ENCODE assay signal across 26 cellular contexts in the genomic region with DNA sequence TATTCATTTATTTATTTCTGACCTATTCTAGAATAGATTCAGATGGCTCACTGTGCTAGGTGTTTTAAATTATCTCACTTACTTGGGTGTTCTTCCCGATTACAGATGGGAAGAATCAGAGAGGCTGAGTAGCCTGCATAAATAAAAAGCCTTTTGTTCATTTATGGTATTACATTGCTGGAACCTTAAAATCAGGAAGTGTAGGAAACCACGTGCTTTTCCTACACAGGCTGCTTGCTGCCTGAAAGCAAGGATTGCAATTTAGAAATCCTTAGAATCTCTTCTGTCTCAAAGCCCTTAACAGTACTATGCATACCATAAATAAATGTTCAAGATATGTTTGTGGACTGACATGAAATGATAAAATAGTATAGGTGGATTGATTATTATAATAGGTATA.
DNase-seq lines count a peak whose midpoint lies in the region; ATAC-seq and TF ChIP-seq lines count a peak whose summit lies in the region.
"Had no signal": no experiment of that assay in that cellular context is flagged by ENCODE, and none has a peak within 500 bp of the region (broad histone marks: within the 10 kb centered on the region; RNA-seq: fewer than 3 reads in every experiment).

No MANE protein-coding gene starts in this region.

- no peaks in the 10 kb centered on the region for H3K9me2 ChIP-seq in MM.1S (replicated peaks; ENCODE audit: insufficient read depth, low read length)

- no peaks in the 10 kb centered on the region for H3K9me3 ChIP-seq in MM.1S (replicated peaks; ENCODE audit: insufficient read depth, low read length)
- H3K9me3 ChIP-seq: left ventricle myocardium inferior, thoracic aorta had no signal

- peaks cover 18% of the 10 kb centered on the region for H3K4me1 ChIP-seq in MM.1S (ENCODE audit: low read length)
- H3K4me1 ChIP-seq: left ventricle myocardium inferior had no signal

- peak; percentile 53 for DNase-seq in COLO829 (ENCODE audit: low spot score)
- DNase-seq in MM.1S: no peak
- peak; percentile 59 for DNase-seq in SIG-M5 treated with dmso at 0.1 percent for 504 hours (lab: John Stamatoyannopoulos, UW; ENCODE audit: unreplicated experiment)
- no peak for DNase-seq in left lobe of liver (ENCODE audit: low spot score)
- DNase-seq in NCI-H1092 treated with DMSO at 0.1 percent for 48 hours (lab: John Stamatoyannopoulos, UW): no peak
- DNase-seq: activated CD4-positive, alpha-beta memory T cell treated with anti-CD3 and anti-CD28 coated beads, Interleukin-2, amount 10 ng/mL, durations not matched to agents 7 days and 5 days; activated CD8-positive, alpha-beta memory T cell treated with anti-CD3 and anti-CD28 coated beads, Interleukin-2, amount 50 U/mL, for 48 hours; activated naive CD4-positive, alpha-beta T cell treated with anti-CD3 and anti-CD28 coated beads, Interleukin-2, amount 50 U/mL, for 16 hours; amniotic stem cell; brain microvascular endothelial cell; CD4-positive, CD25-positive, alpha-beta regulatory T cell; glutamatergic neuron; IMR-90; left ventricle myocardium inferior; naive thymus-derived CD4-positive, alpha-beta T cell; NCI-H1694; NCI-H524 treated with DMSO at 0.1 percent for 48 hours; RPMI8226; stimulated activated naive CD8-positive, alpha-beta T cell treated with anti-CD3 and anti-CD28 coated beads, Interleukin-15, Interleukin-2, amounts not matched to agents 100 U/mL and 50 U/mL, for 24 hours; T1000 had no signal

- H3K79me2 ChIP-seq in MM.1S (ENCODE audit: low read length): no peaks in the 10 kb centered on the region

- H2AFZ ChIP-seq in MM.1S (ENCODE audit: low read length): 0 out of 2 replicates have a peak overlapping the region, but pooled peaks have one; percentile 0

- no peaks in the 10 kb centered on the region for H3K36me3 ChIP-seq in MM.1S (replicated peaks; ENCODE audit: insufficient read depth, low read length)
- H3K36me3 ChIP-seq: brain microvascular endothelial cell, left ventricle myocardium inferior, thoracic aorta had no signal

- peak; percentile 46 for ATAC-seq in left lobe of liver
- ATAC-seq in GM21423 (IDR thresholded peaks at IDR 0.05; ENCODE audit: unreplicated experiment): no peak
- no peak for ATAC-seq in GM21529 (IDR thresholded peaks at IDR 0.05; ENCODE audit: unreplicated experiment)
- ATAC-seq: activated CD4-positive, CD25-positive, alpha-beta regulatory T cell treated with anti-CD3 and anti-CD28 coated beads, Interleukin-2, amount 50 U/mL, for 24 hours; naive thymus-derived CD4-positive, alpha-beta T cell; SK-N-SH treated with all-trans-retinoic acid at 6 μM for 48 hours; stimulated activated naive CD8-positive, alpha-beta T cell treated with anti-CD3 and anti-CD28 coated beads, Interleukin-15, Interleukin-2, amounts not matched to agents 100 U/mL and 50 U/mL, for 24 hours had no signal

- no peaks in the 10 kb centered on the region for H4K20me1 ChIP-seq in MM.1S (ENCODE audit: insufficient read depth, low read length)

- H3K9ac ChIP-seq in MM.1S (ENCODE audit: low read length): no peak overlapping the region

- H3K27me3 ChIP-seq in MM.1S (replicated peaks; ENCODE audit: insufficient read depth, low read length): no peaks in the 10 kb centered on the region

- no peak overlapping the region for H3K4me3 ChIP-seq in MM.1S (ENCODE audit: low read length)
- H3K4me3 ChIP-seq: left ventricle myocardium inferior, thoracic aorta had no signal

- H3F3A ChIP-seq in MM.1S (ENCODE audit: insufficient read depth, low read length): peaks cover 5% of the 10 kb centered on the region; the same call in 1 of the 2 replicates

- no peak for TF ChIP-seq CTCF in MM.1S (IDR thresholded peaks at IDR 0.05; ENCODE audit: low read length)

- no peak overlapping the region for H3K4me2 ChIP-seq in MM.1S (ENCODE audit: low read depth, low read length)

- H3K27ac ChIP-seq in MM.1S (ENCODE audit: low read length): no peak overlapping the region
- H3K27ac ChIP-seq: brain microvascular endothelial cell, epithelial cell of prostate, left ventricle myocardium inferior, thoracic aorta had no signal

Comparison
In these comparisons a context has a peak if more than half of its experiments do, and no peak if none do; other contexts are left out.
1. DNase-seq: peak in COLO829 (single experiment) and SIG-M5 treated with dmso at 0.1 percent for 504 hours (single experiment); none in MM.1S (single experiment), left lobe of liver (single experiment) and NCI-H1092 treated with DMSO at 0.1 percent for 48 hours (single experiment).